In the genomic region with DNA sequence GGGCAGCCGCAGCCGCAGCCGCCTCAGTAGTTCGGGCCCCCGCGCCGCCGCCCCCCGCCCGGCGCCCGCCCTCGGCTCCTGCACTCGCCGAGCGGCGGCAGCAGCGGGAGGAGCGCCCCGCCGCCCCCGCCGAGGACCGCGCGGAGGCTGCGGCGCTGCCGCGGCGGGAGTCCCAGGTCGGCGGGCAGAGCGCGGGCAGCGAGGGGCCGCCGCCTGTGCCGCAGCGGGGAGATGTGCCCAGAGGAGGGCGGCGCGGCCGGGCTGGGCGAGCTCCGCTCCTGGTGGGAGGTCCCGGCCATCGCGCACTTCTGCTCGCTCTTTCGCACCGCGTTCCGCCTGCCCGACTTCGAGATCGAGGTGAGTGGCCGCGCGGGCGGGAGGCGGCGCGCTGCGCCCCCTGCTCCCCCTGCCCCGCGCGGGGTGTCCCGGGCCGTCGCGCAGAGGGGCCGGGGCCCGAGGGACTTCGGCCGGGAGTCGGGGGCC, we compare ENCODE assay signal across 8 cellular contexts. TPM values are rescaled to one million over a fixed set of nuclear protein-coding genes. Genes with fewer than 3 reads are reported as not detected.
DNase-seq lines count a peak whose midpoint lies in the region; ATAC-seq, FAIRE-seq and TF ChIP-seq lines count a peak whose summit lies in the region.

No MANE protein-coding gene starts in this region.

- H3K27me3 Mint-ChIP-seq in activated T-cell treated with anti-CD3 and anti-CD28 coated beads, Interleukin-2, amount 50 U/mL, for 4 hours (ENCODE audit: low read depth) = peaks cover 64% of the 10 kb centered on the region

- peaks cover 28% of the 10 kb centered on the region for H3K4me1 Mint-ChIP-seq in activated T-cell treated with anti-CD3 and anti-CD28 coated beads, Interleukin-2, amount 50 U/mL, for 4 hours (ENCODE audit: low read depth)

- no peak for TF ChIP-seq CTCF in HEK293 (tag by site-specific recombination; IDR thresholded peaks at IDR 0.05)

- no peaks in the 10 kb centered on the region for H3K36me3 ChIP-seq in HEK293 (ENCODE audit: control insufficient read depth in 2 of 2, insufficient read depth in 1 of 2, low read length in 2 of 2)
- H3K36me3 ChIP-seq in small intestine (ENCODE audit: control insufficient read depth in 2 of 2, insufficient read depth in 2 of 2, low read length in 2 of 2) = no peaks in the 10 kb centered on the region

- H3K27ac ChIP-seq in HEK293 (ENCODE audit: extremely low read depth, low read depth, low read length) (peak overlapping the region; percentile 90), small intestine (ENCODE audit: low read depth in 1 of 2, low read length in 1 of 2) (no peak overlapping the region)

- H3K4me3 ChIP-seq in HEK293 (ENCODE audit: low read depth, low read length) (peak overlapping the region; percentile 92), iPS-11a (ENCODE audit: low read depth, low read length) (peak overlapping the region; percentile 96), small intestine (ENCODE audit: low read depth in 1 of 2, low read length in 2 of 2) (peak overlapping the region; percentile 44 to 55)

- H3K36me3 Mint-ChIP-seq in activated T-cell treated with anti-CD3 and anti-CD28 coated beads, Interleukin-2, amount 50 U/mL, for 4 hours (ENCODE audit: insufficient read depth) = no peaks in the 10 kb centered on the region

- peaks cover 3% of the 10 kb centered on the region for H3K4me1 ChIP-seq in HEK293 (ENCODE audit: control insufficient read depth, insufficient read depth, low read length)
- H3K4me1 ChIP-seq in small intestine (ENCODE audit: control insufficient read depth in 2 of 2, insufficient read depth in 1 of 2, low read depth in 1 of 2, low read length in 1 of 2) = no peaks in the 10 kb centered on the region

- peak; percentile 40 for DNase-seq in Ammon's horn (ENCODE audit: low spot score)
- no peak for DNase-seq in activated T-cell treated with anti-CD3 and anti-CD28 coated beads, Interleukin-2, amount 50 U/mL, for 4 hours
- no peak for DNase-seq in small intestine
- DNase-seq in occipital lobe (lab: John Stamatoyannopoulos, UW) = no peak

- H3K27me3 ChIP-seq in small intestine (ENCODE audit: control insufficient read depth in 2 of 2, insufficient read depth in 2 of 2, low read length in 2 of 2) = peaks cover 6 to 15% of the 10 kb centered on the region in 2 donors

- 0 to 5% (median 1%) methylated on average over 8 to 77 of the region's 77 CpGs for WGBS in small intestine, 3 donors

- H3K9me3 ChIP-seq in HEK293 (ENCODE audit: control insufficient read depth, insufficient read depth, low read depth, low read length) (no peaks in the 10 kb centered on the region), small intestine (ENCODE audit: control insufficient read depth, low read depth) (no peaks in the 10 kb centered on the region)

- H3K4me3 Mint-ChIP-seq in activated T-cell treated with anti-CD3 and anti-CD28 coated beads, Interleukin-2, amount 50 U/mL, for 4 hours = no peak overlapping the region

- ATAC-seq in activated T-cell treated with anti-CD3 and anti-CD28 coated beads, Interleukin-2, amount 50 U/mL, for 4 hours = peak; percentile 58 to 64
- no peak for ATAC-seq in GM18858 (IDR thresholded peaks at IDR 0.05; ENCODE audit: unreplicated experiment)
- no peak for ATAC-seq in GM19455 (IDR thresholded peaks at IDR 0.05; ENCODE audit: unreplicated experiment)

- no peak for FAIRE-seq in small intestine (lab: Jason Lieb, UNC)

- POLR2A ChIA-PET in HEK293 (lab: Yijun Ruan, JAX) = interaction anchor here (0.5 to 4.6 kb wide), 11 partner anchors 8 to 708 kb away, joined by 3 to 25 read pairs (median 4); a partner anchor contains a TSS

- CTCF ChIA-PET in HEK293 (lab: Yijun Ruan, JAX) = interaction anchor here (0.6 to 4.5 kb wide), 4 partner anchors 15 to 198 kb away, joined by 4 to 35 read pairs (median 10); no protein-coding TSS in a partner anchor

- no peaks in the 10 kb centered on the region for H3K9me3 Mint-ChIP-seq in activated T-cell treated with anti-CD3 and anti-CD28 coated beads, Interleukin-2, amount 50 U/mL, for 4 hours

TF ChIP-seq in HEK293, 187 proteins besides CTCF, POLR2A, EP300 and RAD21:
- TF ChIP-seq ZNF2 (tag by site-specific recombination; IDR thresholded peaks at IDR 0.05) = no peak
- no peak for TF ChIP-seq GLI2 (tag by site-specific recombination; IDR thresholded peaks at IDR 0.05; ENCODE audit: borderline replicate concordance, low read depth)
- no peak for TF ChIP-seq KLF16 (tag by site-specific recombination; IDR thresholded peaks at IDR 0.05)
- TF ChIP-seq, protein P1, sequence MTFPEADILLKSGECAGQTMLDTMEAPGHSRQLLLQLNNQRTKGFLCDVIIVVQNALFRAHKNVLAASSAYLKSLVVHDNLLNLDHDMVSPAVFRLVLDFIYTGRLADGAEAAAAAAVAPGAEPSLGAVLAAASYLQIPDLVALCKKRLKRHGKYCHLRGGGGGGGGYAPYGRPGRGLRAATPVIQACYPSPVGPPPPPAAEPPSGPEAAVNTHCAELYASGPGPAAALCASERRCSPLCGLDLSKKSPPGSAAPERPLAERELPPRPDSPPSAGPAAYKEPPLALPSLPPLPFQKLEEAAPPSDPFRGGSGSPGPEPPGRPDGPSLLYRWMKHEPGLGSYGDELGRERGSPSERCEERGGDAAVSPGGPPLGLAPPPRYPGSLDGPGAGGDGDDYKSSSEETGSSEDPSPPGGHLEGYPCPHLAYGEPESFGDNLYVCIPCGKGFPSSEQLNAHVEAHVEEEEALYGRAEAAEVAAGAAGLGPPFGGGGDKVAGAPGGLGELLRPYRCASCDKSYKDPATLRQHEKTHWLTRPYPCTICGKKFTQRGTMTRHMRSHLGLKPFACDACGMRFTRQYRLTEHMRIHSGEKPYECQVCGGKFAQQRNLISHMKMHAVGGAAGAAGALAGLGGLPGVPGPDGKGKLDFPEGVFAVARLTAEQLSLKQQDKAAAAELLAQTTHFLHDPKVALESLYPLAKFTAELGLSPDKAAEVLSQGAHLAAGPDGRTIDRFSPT (tag by site-specific recombination; IDR thresholded peaks at IDR 0.05) = no peak
- no peak for TF ChIP-seq ZNF302 (tag by site-specific recombination; IDR thresholded peaks at IDR 0.05; ENCODE audit: low read depth)
- no peak for TF ChIP-seq ZNF658 (tag by site-specific recombination; IDR thresholded peaks at IDR 0.05)
- TF ChIP-seq, protein P2, sequence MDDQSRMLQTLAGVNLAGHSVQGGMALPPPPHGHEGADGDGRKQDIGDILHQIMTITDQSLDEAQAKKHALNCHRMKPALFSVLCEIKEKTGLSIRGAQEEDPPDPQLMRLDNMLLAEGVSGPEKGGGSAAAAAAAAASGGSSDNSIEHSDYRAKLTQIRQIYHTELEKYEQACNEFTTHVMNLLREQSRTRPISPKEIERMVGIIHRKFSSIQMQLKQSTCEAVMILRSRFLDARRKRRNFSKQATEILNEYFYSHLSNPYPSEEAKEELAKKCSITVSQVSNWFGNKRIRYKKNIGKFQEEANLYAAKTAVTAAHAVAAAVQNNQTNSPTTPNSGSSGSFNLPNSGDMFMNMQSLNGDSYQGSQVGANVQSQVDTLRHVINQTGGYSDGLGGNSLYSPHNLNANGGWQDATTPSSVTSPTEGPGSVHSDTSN (CRISPR knock-in tag; IDR thresholded peaks at IDR 0.05) = 0 out of 2 replicates have a peak, but pooled peaks have one; percentile 63
- 0 out of 2 replicates have a peak, but pooled peaks have one; percentile 18 for TF ChIP-seq ZNF596 (tag by site-specific recombination; IDR thresholded peaks at IDR 0.05)
- peak; percentile 71 for TF ChIP-seq ZBTB8A (tag by site-specific recombination; IDR thresholded peaks at IDR 0.05)
- peak; percentile 40; the same call in 1 of the 2 replicates for TF ChIP-seq GLIS2 (tag by site-specific recombination; IDR thresholded peaks at IDR 0.05)
- no peak for TF ChIP-seq ZNF707 (tag by site-specific recombination; IDR thresholded peaks at IDR 0.05)
- TF ChIP-seq ZNF132 (tag by site-specific recombination; IDR thresholded peaks at IDR 0.05; ENCODE audit: borderline replicate concordance) = no peak
- 0 out of 2 replicates have a peak, but pooled peaks have one; percentile 35 for TF ChIP-seq ZNF660 (tag by site-specific recombination; IDR thresholded peaks at IDR 0.05)
- TF ChIP-seq ZNF341 (tag by site-specific recombination; IDR thresholded peaks at IDR 0.05; ENCODE audit: low read depth) = peak; percentile 33; the same call in 1 of the 2 replicates
- 0 out of 2 replicates have a peak, but pooled peaks have one; percentile 20 for TF ChIP-seq ZIC2 (tag by site-specific recombination; IDR thresholded peaks at IDR 0.05)
- TF ChIP-seq SP2 (tag by site-specific recombination; IDR thresholded peaks at IDR 0.05) = peak; percentile 23; the same call in 1 of the 2 replicates
- TF ChIP-seq, protein P3, sequence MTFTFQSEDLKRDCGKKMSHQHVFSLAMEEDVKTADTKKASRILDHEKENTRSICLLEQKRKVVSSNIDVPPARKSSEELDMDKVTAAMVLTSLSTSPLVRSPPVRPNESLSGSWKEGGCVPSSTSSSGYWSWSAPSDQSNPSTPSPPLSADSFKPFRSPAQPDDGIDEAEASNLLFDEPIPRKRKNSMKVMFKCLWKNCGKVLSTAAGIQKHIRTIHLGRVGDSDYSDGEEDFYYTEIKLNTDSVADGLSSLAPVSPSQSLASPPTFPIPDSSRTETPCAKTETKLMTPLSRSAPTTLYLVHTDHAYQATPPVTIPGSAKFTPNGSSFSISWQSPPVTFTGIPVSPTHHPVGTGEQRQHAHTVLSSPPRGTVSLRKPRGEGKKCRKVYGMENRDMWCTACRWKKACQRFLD (tag by site-specific recombination; IDR thresholded peaks at IDR 0.05) = no peak
- no peak for TF ChIP-seq ZBTB48 (tag by site-specific recombination; IDR thresholded peaks at IDR 0.05)
- TF ChIP-seq ZNF114 (tag by site-specific recombination; IDR thresholded peaks at IDR 0.05) = no peak

RNA-seq across cellular contexts. Expression of a gene that starts 0.3 kb away (rescaled TPM):
- under 1 TPM; 0.05 to 0.14 (median 0.08) TPM for total RNA-seq in activated T-cell treated with anti-CD3 and anti-CD28 coated beads, Interleukin-2, amount 50 U/mL, for 4 hours
- polyA plus RNA-seq in small intestine = under 1 TPM; under 0.01 to 0.40 (median 0.27) TPM
- 4.4 TPM for total RNA-seq in occipital lobe

Comparison
In these comparisons a context has a peak if more than half of its experiments do, and no peak if none do; other contexts are left out.
1. ATAC-seq: peak in activated T-cell treated with anti-CD3 and anti-CD28 coated beads, Interleukin-2, amount 50 U/mL, for 4 hours (2 of 2); none in GM18858 (single experiment) and GM19455 (single experiment).
2. Peak in every context shown above with its lines, with median percentiles within 50 percentile points of each other: H3K4me3 ChIP-seq.